11 cellular contexts compared by ENCODE assay signal in genomic region chr16:77307764-77308561, GRCh38.
DNase-seq lines count a peak whose midpoint lies in the region; ATAC-seq and TF ChIP-seq lines count a peak whose summit lies in the region.
"Had no signal": no experiment of that assay in that cellular context is flagged by ENCODE, and none has a peak within 500 bp of the region (broad histone marks: within the 10 kb centered on the region; RNA-seq: fewer than 3 reads in every experiment).

No MANE protein-coding gene starts in this region.

- DNase-seq in A172 (ENCODE audit: low spot score) (peak; percentile 83), ELR (ENCODE audit: low read depth) (peak; percentile 78), SW 1271 (lab: John Stamatoyannopoulos, UW) (peak; percentile 67 to 74), fibroblast of villous mesenchyme (ENCODE audit: low read depth) (peak; percentile 31), hypothalamus (lab: John Stamatoyannopoulos, UW) (no peak), CD14-positive monocyte (ENCODE audit: low spot score) (no peak), posterior cingulate gyrus (no peak)
- DNase-seq: DND-41, SJCRH30, transverse colon had no signal

- H3K36me3 Mint-ChIP-seq in CD14-positive monocyte, result no peaks in the 10 kb centered on the region

- ATAC-seq in GM21526 (IDR thresholded peaks at IDR 0.05; ENCODE audit: low FRiP score, unreplicated experiment), result no peak

- H3K4me3 ChIP-seq in fibroblast of villous mesenchyme (ENCODE audit: low read depth, low read length), result no peak overlapping the region
- H3K4me3 ChIP-seq: SJCRH30, transverse colon had no signal

- H3K27me3 Mint-ChIP-seq in CD14-positive monocyte (ENCODE audit: low read depth in 3 of 3), result no peaks in the 10 kb centered on the region

- no peak overlapping the region for H3K27ac Mint-ChIP-seq in CD14-positive monocyte

- H3K4me1 Mint-ChIP-seq in CD14-positive monocyte, result no peaks in the 10 kb centered on the region

- H3K4me3 Mint-ChIP-seq in CD14-positive monocyte, result no peak overlapping the region

- peaks cover 0 to 4% (median 0%) of the 10 kb centered on the region in 7 donors for H3K9me3 Mint-ChIP-seq in CD14-positive monocyte

- TF ChIP-seq CTCF in fibroblast of villous mesenchyme (IDR thresholded peaks at IDR 0.05; ENCODE audit: insufficient read depth, low read depth, low read length), result no peak
- no peak for TF ChIP-seq CTCF in CD14-positive monocyte (IDR thresholded peaks at IDR 0.05)

- intact Hi-C loops in CD14-positive monocyte (cut with micrococcal nuclease) (no loop called here), posterior cingulate gyrus (cut with DNase I) (no loop called here)

Comparison
In these comparisons a context has a peak if more than half of its experiments do, and no peak if none do; other contexts are left out.
1. DNase-seq: peak in A172 (single experiment), ELR (single experiment), SW 1271 (2 of 2) and fibroblast of villous mesenchyme (single experiment); none in hypothalamus (0 of 51), CD14-positive monocyte (single experiment) and posterior cingulate gyrus (0 of 10).